ENCODE assay signal across 8 cellular contexts in the genomic region with DNA sequence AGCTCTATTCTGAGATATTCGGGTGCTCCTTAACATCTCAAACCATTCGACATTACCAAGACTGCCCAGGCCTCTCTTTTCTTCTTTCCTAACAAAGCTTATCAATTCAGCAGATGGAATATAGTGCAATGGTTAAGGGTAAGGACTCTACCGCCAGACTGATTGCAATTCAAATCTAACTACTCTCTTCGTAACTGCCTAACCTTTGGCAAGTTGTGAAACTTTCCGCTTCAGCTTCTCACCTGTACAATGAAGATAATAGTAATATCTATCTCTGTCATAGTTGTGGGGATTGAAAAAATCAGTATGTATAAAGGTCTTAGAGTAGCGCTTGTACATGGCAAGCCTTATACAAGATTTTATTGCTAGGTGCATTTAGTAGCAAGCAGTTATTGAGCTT. TPM values are rescaled to one million over a fixed set of nuclear protein-coding genes. Genes with fewer than 3 reads are reported as not detected.
DNase-seq lines count a peak whose midpoint lies in the region; ATAC-seq and TF ChIP-seq lines count a peak whose summit lies in the region.

No MANE protein-coding gene starts in this region.

- WGBS in transverse colon (ENCODE audit: low coverage in 1 of 2), 2 donors = 12 to 13% methylated on average over 4 to 6 of the region's 6 CpGs

- H3K4me1 ChIP-seq in left lung (peaks cover 15 to 46% of the 10 kb centered on the region in 2 donors), transverse colon (peaks cover 12 to 38% (median 29%) of the 10 kb centered on the region in 4 donors)

- TF ChIP-seq EP300 in transverse colon (IDR thresholded peaks at IDR 0.05; ENCODE audit: low read depth) = no peak

- peak overlapping the region; percentile 95 to 99 for H3K4me3 Mint-ChIP-seq in activated T-cell treated with anti-CD3 and anti-CD28 coated beads, Interleukin-2, amount 50 U/mL, for 72 hours
- peak overlapping the region; percentile 97 for H3K4me3 Mint-ChIP-seq in activated naive CD8-positive, alpha-beta T cell

- no peaks in the 10 kb centered on the region for H3K36me3 ChIP-seq in left lung
- no peaks in the 10 kb centered on the region for H3K36me3 ChIP-seq in transverse colon

- no peak for DNase-seq in activated T-cell treated with anti-CD3 and anti-CD28 coated beads, Interleukin-2, amount 50 U/mL, for 72 hours
- DNase-seq in activated T-cell treated with anti-CD3 and anti-CD28 coated beads for 4 hours (no peak), left lung (no peak), transverse colon (no peak), LoVo (ENCODE audit: low spot score) (no peak), AG08395 (ENCODE audit: low spot score) (no peak)
- no peak for DNase-seq in stimulated activated CD4-positive, alpha-beta T cell treated with anti-CD3 and anti-CD28 coated beads, Interleukin-4, amount 100 ng/mL, for 24 hours

- H3K9me3 ChIP-seq in left lung = no peaks in the 10 kb centered on the region
- H3K9me3 ChIP-seq in transverse colon = no peaks in the 10 kb centered on the region

- H3K27ac ChIP-seq in left lung (no peak overlapping the region), transverse colon (peak overlapping the region; percentile 90 to 96 (median 94))

- intact Hi-C loops in left lung (cut with DNase I) (no loop called here), transverse colon (cut with DNase I; ENCODE audit: low total_unique reads) (no loop called here)

- H3K4me3 ChIP-seq in left lung = peak overlapping the region; percentile 74 to 82
- peak overlapping the region; percentile 66 to 97 (median 80) for H3K4me3 ChIP-seq in transverse colon

- H3K4me1 Mint-ChIP-seq in activated T-cell treated with anti-CD3 and anti-CD28 coated beads, Interleukin-2, amount 50 U/mL, for 72 hours (ENCODE audit: low read depth) = peaks cover 64% of the 10 kb centered on the region
- H3K4me1 Mint-ChIP-seq in activated naive CD8-positive, alpha-beta T cell (ENCODE audit: low read depth) = peaks cover 73% of the 10 kb centered on the region

- no peak for TF ChIP-seq POLR2A in transverse colon (IDR thresholded peaks at IDR 0.05)

- H3K27me3 ChIP-seq in left lung = no peaks in the 10 kb centered on the region
- H3K27me3 ChIP-seq in transverse colon = no peaks in the 10 kb centered on the region

- H3K36me3 Mint-ChIP-seq in activated T-cell treated with anti-CD3 and anti-CD28 coated beads, Interleukin-2, amount 50 U/mL, for 72 hours (ENCODE audit: insufficient read depth in 2 of 2) = peaks cover 1 to 13% of the 10 kb centered on the region in 2 donors
- H3K36me3 Mint-ChIP-seq in activated naive CD8-positive, alpha-beta T cell = no peaks in the 10 kb centered on the region

- in situ Hi-C loops in transverse colon (cut with MboI; ENCODE audit: low pct_ligation_motif_present in 1 of 4, low pct_unique_long_range_greater_than_20kb in 1 of 4, low sequenced_read_pairs in 3 of 4) = no loop called here

- TF ChIP-seq CTCF in left lung (IDR thresholded peaks at IDR 0.05) = no peak
- TF ChIP-seq CTCF in transverse colon (IDR thresholded peaks at IDR 0.05) = no peak

- no peak for ATAC-seq in activated T-cell treated with anti-CD3 and anti-CD28 coated beads, Interleukin-2, amount 50 U/mL, for 72 hours (replicated peaks in 1 of 2)
- ATAC-seq in left lung = no peak

- H3K9me3 Mint-ChIP-seq in activated T-cell treated with anti-CD3 and anti-CD28 coated beads, Interleukin-2, amount 50 U/mL, for 72 hours = no peaks in the 10 kb centered on the region
- H3K9me3 Mint-ChIP-seq in activated naive CD8-positive, alpha-beta T cell (ENCODE audit: low read depth) = no peaks in the 10 kb centered on the region

- no peaks in the 10 kb centered on the region for H3K27me3 Mint-ChIP-seq in activated T-cell treated with anti-CD3 and anti-CD28 coated beads, Interleukin-2, amount 50 U/mL, for 72 hours (ENCODE audit: low read depth)
- H3K27me3 Mint-ChIP-seq in activated naive CD8-positive, alpha-beta T cell = no peaks in the 10 kb centered on the region

- H3K27ac Mint-ChIP-seq in activated T-cell treated with anti-CD3 and anti-CD28 coated beads, Interleukin-2, amount 50 U/mL, for 72 hours = peak overlapping the region; percentile 94
- H3K27ac Mint-ChIP-seq in activated naive CD8-positive, alpha-beta T cell = peak overlapping the region; percentile 97

RNA-seq across cellular contexts. Expression of a gene that starts 1.0 kb away (rescaled TPM):
- 10 to 100 TPM; 48.4 to 53.8 TPM for total RNA-seq in activated T-cell treated with anti-CD3 and anti-CD28 coated beads, Interleukin-2, amount 50 U/mL, for 72 hours
- total RNA-seq in left lung (10 to 100 TPM; 34.1 to 41.5 TPM), transverse colon (10 to 100 TPM; 25.7 to 45.3 (median 33.4) TPM)

RNA-seq across cellular contexts. Expression of a gene that starts 1.5 kb away (rescaled TPM):
- total RNA-seq in activated T-cell treated with anti-CD3 and anti-CD28 coated beads, Interleukin-2, amount 50 U/mL, for 72 hours = 10 to 100 TPM; 34.1 to 40.9 TPM
- total RNA-seq in left lung (10 to 100 TPM; 12.6 to 12.9 TPM), transverse colon (10 to 100 TPM; 10.2 to 56.7 (median 20.9) TPM)

Comparison
In these comparisons a context has a peak if more than half of its experiments do, and no peak if none do; other contexts are left out.
1. H3K27ac ChIP-seq: peak in transverse colon (4 of 4); none in left lung (0 of 2).